In the genomic region with DNA sequence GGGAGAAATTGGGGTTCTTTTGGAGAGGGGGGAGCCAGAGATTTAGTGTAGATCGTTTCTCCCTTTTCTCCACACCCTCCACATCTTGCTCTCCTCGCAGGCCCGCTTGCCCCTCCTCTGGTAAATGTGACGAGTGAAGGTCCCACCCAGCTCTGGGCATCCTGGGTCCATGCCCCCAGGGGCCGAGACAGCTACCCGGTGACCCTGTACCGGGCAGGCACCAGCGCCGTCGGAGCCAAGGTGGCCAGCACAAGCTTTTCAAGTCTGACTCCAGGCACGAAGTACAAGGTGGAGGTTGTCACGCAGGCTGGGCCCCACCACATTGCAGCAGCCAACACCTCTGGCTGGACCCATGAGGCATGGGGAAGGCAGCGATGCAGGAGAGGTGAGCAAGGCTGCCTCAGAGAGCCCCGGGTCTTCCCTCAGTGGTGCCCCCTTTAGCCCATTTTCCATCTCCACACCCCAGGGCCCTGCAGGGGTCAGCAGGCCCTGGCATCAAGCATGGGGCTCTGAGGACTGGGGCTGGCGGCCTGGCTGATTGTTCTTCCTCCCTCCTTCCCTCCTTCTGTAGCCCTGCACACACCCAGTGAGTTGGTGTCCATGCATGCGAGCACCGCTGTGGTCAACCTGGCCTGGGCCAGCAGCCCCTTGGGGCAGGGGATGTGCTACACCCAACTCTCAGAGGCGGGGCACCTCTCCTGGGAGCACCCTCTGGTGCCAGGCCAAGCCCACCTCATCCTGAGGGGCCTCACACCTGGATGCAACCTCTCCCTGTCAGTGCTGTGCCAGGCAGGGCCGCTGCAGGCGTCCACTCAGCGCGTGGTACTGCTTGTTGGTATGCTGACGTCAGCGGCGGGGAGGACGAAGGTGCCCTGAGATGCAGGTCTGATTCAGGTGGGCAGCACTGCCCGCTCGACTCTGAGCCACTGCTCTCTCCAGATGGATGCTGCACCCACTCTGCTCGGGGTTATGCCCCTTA, we compare ENCODE assay signal across 2 cellular contexts.
TF ChIP-seq lines count a peak whose summit lies in the region.

No MANE protein-coding gene starts in this region.

TF ChIP-seq in HEK293, 187 proteins besides CTCF, POLR2A, EP300 and RAD21:
- TF ChIP-seq ZNF692 (tag by site-specific recombination; IDR thresholded peaks at IDR 0.05) (peak; percentile 38; the same call in 1 of the 2 replicates), ZNF394 (tag by site-specific recombination; IDR thresholded peaks at IDR 0.05; ENCODE audit: borderline replicate concordance) (no peak), GLIS2 (tag by site-specific recombination; IDR thresholded peaks at IDR 0.05) (no peak)

TF ChIP-seq in K562, 482 proteins besides CTCF, POLR2A, EP300 and RAD21:
- TF ChIP-seq, protein P1, sequence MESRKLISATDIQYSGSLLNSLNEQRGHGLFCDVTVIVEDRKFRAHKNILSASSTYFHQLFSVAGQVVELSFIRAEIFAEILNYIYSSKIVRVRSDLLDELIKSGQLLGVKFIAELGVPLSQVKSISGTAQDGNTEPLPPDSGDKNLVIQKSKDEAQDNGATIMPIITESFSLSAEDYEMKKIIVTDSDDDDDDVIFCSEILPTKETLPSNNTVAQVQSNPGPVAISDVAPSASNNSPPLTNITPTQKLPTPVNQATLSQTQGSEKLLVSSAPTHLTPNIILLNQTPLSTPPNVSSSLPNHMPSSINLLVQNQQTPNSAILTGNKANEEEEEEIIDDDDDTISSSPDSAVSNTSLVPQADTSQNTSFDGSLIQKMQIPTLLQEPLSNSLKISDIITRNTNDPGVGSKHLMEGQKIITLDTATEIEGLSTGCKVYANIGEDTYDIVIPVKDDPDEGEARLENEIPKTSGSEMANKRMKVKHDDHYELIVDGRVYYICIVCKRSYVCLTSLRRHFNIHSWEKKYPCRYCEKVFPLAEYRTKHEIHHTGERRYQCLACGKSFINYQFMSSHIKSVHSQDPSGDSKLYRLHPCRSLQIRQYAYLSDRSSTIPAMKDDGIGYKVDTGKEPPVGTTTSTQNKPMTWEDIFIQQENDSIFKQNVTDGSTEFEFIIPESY (CRISPR knock-in tag; IDR thresholded peaks at IDR 0.05) = peak; percentile 65
- TF ChIP-seq ZNF436 (CRISPR knock-in tag; IDR thresholded peaks at IDR 0.05) (no peak), RBFOX2 (IDR thresholded peaks at IDR 0.05; ENCODE audit: low read depth, low read length) (0 out of 2 replicates have a peak, but pooled peaks have one; percentile 26), POLR2G (IDR thresholded peaks at IDR 0.05; ENCODE audit: low read depth, low read length) (peak; percentile 71)
